ENCODE assay signal across 27 cellular contexts in genomic region chr12:28369483-28369882, GRCh38.
"Had no signal": no experiment of that assay in that cellular context is flagged by ENCODE, and none has a peak within 500 bp of the region (broad histone marks: within the 10 kb centered on the region; RNA-seq: fewer than 3 reads in every experiment).

No MANE protein-coding gene starts in this region.

- DNase-seq: activated CD4-positive, alpha-beta T cell treated with anti-CD3 and anti-CD28 coated beads for 1 hour; activated CD4-positive, alpha-beta T cell treated with anti-CD3 and anti-CD28 coated beads, Interleukin-2, amount 50 U/mL, for 1 hour; activated CD8-positive, alpha-beta T cell treated with anti-CD3 and anti-CD28 coated beads, Interleukin-2, amount 10 ng/mL, durations not matched to agents 7 days and 5 days; activated gamma-delta T cell; dorsolateral prefrontal cortex; effector memory CD8-positive, alpha-beta T cell; foreskin melanocyte; immature natural killer cell; lower lobe of right lung; naive B cell; occipital lobe; posterior cingulate gyrus; right lobe of liver; stimulated activated naive CD4-positive, alpha-beta T cell; testis; trophoblast cell; uterus had no signal

- H3K27ac Mint-ChIP-seq: activated CD8-positive, alpha-beta T cell treated with anti-CD3 and anti-CD28 coated beads, Interleukin-2, amount 10 ng/mL, durations not matched to agents 7 days and 5 days; activated naive CD4-positive, alpha-beta T cell treated with anti-CD3 and anti-CD28 coated beads, Interleukin-2, amount 50 U/mL, for 72 hours; activated T-helper 1 cell treated with anti-CD3 and anti-CD28 coated beads, Interleukin-12 subunit alpha, Interleukin-12 subunit beta, Interleukin-2, Interleukin-4 antibody, amounts not matched to agents 30 ng/mL and 10 ng/mL and 1 ng/mL, durations not matched to agents 14 hours and 24 hours and 36 hours; effector memory CD8-positive, alpha-beta T cell; immature natural killer cell had no signal

- H3K9me3 ChIP-seq: testis had no signal

- H3K36me3 ChIP-seq: lower lobe of right lung, uterus had no signal

- H3K4me1 ChIP-seq: lower lobe of right lung, right lobe of liver, testis, uterus had no signal

- H3K27me3 Mint-ChIP-seq: central memory CD8-positive, alpha-beta T cell; effector memory CD8-positive, alpha-beta T cell; naive B cell had no signal

- H3K4me3 ChIP-seq: dorsolateral prefrontal cortex, lower lobe of right lung, right lobe of liver, skin epidermis, testis, uterus had no signal

- H3K4me3 Mint-ChIP-seq: activated CD8-positive, alpha-beta T cell treated with anti-CD3 and anti-CD28 coated beads, Interleukin-2, amount 10 ng/mL, durations not matched to agents 7 days and 5 days; activated T-helper 1 cell treated with anti-CD3 and anti-CD28 coated beads, Interleukin-12 subunit alpha, Interleukin-12 subunit beta, Interleukin-2, Interleukin-4 antibody, amounts not matched to agents 30 ng/mL and 10 ng/mL and 1 ng/mL, durations not matched to agents 14 hours and 24 hours and 36 hours; central memory CD8-positive, alpha-beta T cell; effector memory CD8-positive, alpha-beta T cell; immature natural killer cell had no signal

- H3K27ac ChIP-seq: dorsolateral prefrontal cortex, lower lobe of right lung, right lobe of liver, skin epidermis, testis, uterus, VCaP had no signal

- H3K27me3 ChIP-seq: dorsolateral prefrontal cortex, right lobe of liver, testis, uterus had no signal

- FAIRE-seq: astrocyte, colon, endothelial cell of umbilical vein had no signal

- ATAC-seq: activated CD8-positive, alpha-beta T cell treated with anti-CD3 and anti-CD28 coated beads, Interleukin-2, amount 10 ng/mL, durations not matched to agents 7 days and 5 days; activated naive CD4-positive, alpha-beta T cell treated with anti-CD3 and anti-CD28 coated beads, Interleukin-2, amount 50 U/mL, for 72 hours; effector memory CD8-positive, alpha-beta T cell; esophagus mucosa; left lobe of liver; lower lobe of right lung; right lobe of liver had no signal
